ENCODE assay signal across 14 cellular contexts in the genomic region with DNA sequence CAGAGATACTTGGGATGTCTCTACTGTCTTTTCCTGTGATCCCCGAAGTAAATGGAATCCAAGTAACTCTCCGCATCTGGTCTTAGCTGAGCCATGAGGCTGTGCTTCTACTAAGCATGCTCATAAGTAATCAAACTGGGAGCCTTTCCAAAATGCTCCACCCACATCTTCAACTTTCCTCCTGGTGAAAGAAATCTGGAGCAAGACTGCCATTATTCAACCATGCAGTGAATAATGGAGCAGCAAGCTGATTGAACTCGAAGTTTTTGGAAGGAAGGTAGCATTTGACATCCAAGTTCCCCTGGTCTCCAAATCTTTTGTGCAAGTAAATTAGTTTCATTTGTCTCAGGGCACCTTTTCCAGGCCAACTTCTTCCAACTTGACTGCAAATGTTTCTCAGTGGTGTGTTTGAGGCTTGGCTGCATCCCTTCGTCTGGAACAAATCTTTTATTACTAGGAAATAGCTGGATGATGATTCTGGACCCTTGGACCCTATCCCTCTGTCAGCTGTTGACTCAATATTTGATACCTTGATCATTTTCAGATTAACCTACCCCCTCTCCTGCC. TPM values are rescaled to one million over a fixed set of nuclear protein-coding genes. Genes with fewer than 3 reads are reported as not detected.
DNase-seq lines count a peak whose midpoint lies in the region; ATAC-seq, FAIRE-seq and TF ChIP-seq lines count a peak whose summit lies in the region.
"Had no signal": no experiment of that assay in that cellular context is flagged by ENCODE, and none has a peak within 500 bp of the region (broad histone marks: within the 10 kb centered on the region; RNA-seq: fewer than 3 reads in every experiment).

No MANE protein-coding gene starts in this region.

- intact Hi-C loops in heart left ventricle (cut with DNase I) (no loop called here), pancreas (cut with DNase I) (no loop called here)

- in situ Hi-C loops in brain microvascular endothelial cell (cut with HindIII; ENCODE audit: low pct_ligation_motif_present, low sequenced_read_pairs), result no loop called here

- FAIRE-seq in pancreas (lab: Jason Lieb, UNC), result no peak
- FAIRE-seq: K562 had no signal

- peak; percentile 86 for DNase-seq in AG08395 (ENCODE audit: low spot score)
- DNase-seq in amniotic epithelial cell (ENCODE audit: low read depth), result peak; percentile 58
- DNase-seq in heart left ventricle, result peak in 4 of 5 donors; percentile 46 to 61 (median 52)
- DNase-seq in pancreas, result no peak
- DNase-seq in brain microvascular endothelial cell, result no peak
- DNase-seq in foreskin melanocyte, result no peak
- DNase-seq in activated CD4-positive, alpha-beta T cell treated with anti-CD3 and anti-CD28 coated beads for 4 hours, result no peak
- DNase-seq: activated B cell treated with CpG ODN at 0.5 μM for 24 hours, AML-193, GDM1, NCI-H2107 had no signal

- TF ChIP-seq CTCF in heart left ventricle (IDR thresholded peaks at IDR 0.05), result no peak
- TF ChIP-seq CTCF in pancreas (IDR thresholded peaks at IDR 0.05), result no peak
- no peak for TF ChIP-seq CTCF in brain microvascular endothelial cell (IDR thresholded peaks at IDR 0.05; ENCODE audit: low read depth, low read length, missing control alignments)

- H3K27ac ChIP-seq in heart left ventricle, result peak overlapping the region in 5 of 12 donors; percentile 13 to 70 (median 33)
- no peak overlapping the region for H3K27ac ChIP-seq in pancreas
- no peak overlapping the region for H3K27ac ChIP-seq in brain microvascular endothelial cell

- H3K4me3 ChIP-seq in heart left ventricle (no peak overlapping the region), pancreas (no peak overlapping the region), brain microvascular endothelial cell (ENCODE audit: low read depth, low read length) (no peak overlapping the region)
- H3K4me3 ChIP-seq: K562 had no signal

- H3K36me3 ChIP-seq in heart left ventricle (peaks cover 0 to 11% (median 0%) of the 10 kb centered on the region in 9 donors), pancreas (no peaks in the 10 kb centered on the region), brain microvascular endothelial cell (replicated peaks) (peaks cover 5% of the 10 kb centered on the region)

- H3K27me3 ChIP-seq in heart left ventricle, result no peaks in the 10 kb centered on the region
- no peaks in the 10 kb centered on the region for H3K27me3 ChIP-seq in pancreas
- no peaks in the 10 kb centered on the region for H3K27me3 ChIP-seq in brain microvascular endothelial cell (replicated peaks)

- ATAC-seq in heart left ventricle (peak; percentile 66 to 76 (median 69)), pancreas (peak in 3 of 4 donors; percentile 51 to 73 (median 59)), HG02588 (IDR thresholded peaks at IDR 0.05; ENCODE audit: unreplicated experiment) (no peak)
- ATAC-seq: activated T-helper 17 cell treated with anti-CD3 and anti-CD28 coated beads, Interleukin-2, amount 50 U/mL, for 72 hours; K562 had no signal

- H3K4me1 ChIP-seq in heart left ventricle (peaks cover 0 to 18% (median 5%) of the 10 kb centered on the region in 12 donors), pancreas (no peaks in the 10 kb centered on the region)

- WGBS in heart left ventricle, 4 donors, result 50 to 70% (median 68%) methylated on average over 4 of the region's 4 CpGs
- 78% methylated on average over 4 of the region's 4 CpGs for WGBS in pancreas, 2 donors

- no peak for TF ChIP-seq POLR2A in heart left ventricle (IDR thresholded peaks at IDR 0.05)

- no peaks in the 10 kb centered on the region for H3K9me3 ChIP-seq in heart left ventricle
- no peaks in the 10 kb centered on the region for H3K9me3 ChIP-seq in pancreas

RNA-seq across cellular contexts. Expression of a gene that starts 19.4 kb away (rescaled TPM):
- total RNA-seq in heart left ventricle, result 10 to 100 TPM; 12.7 to 35.2 (median 17.7) TPM
- 1 to 10 TPM; 3.4 to 5.1 TPM for polyA plus RNA-seq in heart left ventricle
- total RNA-seq in pancreas, result 1 to 10 TPM; 2.4 to 7.5 (median 4.2) TPM
- polyA plus RNA-seq in pancreas, result under 1 TPM; 0.19 to 0.87 TPM
- total RNA-seq: activated B cell treated with CpG ODN at 0.5 μM for 24 hours; activated T-helper 17 cell treated with anti-CD3 and anti-CD28 coated beads, Interleukin-2, amount 50 U/mL, for 72 hours had no signal

RNA-seq across cellular contexts. Expression of a gene that starts 59.0 kb away (rescaled TPM):
- 10 to 100 TPM; 13.6 to 26.0 (median 19.9) TPM for total RNA-seq in heart left ventricle
- polyA plus RNA-seq in heart left ventricle, result 10 to 100 TPM in 1 of 2 donors, 1 to 10 TPM in 1; 7.2 to 24.9 TPM
- total RNA-seq in pancreas, result 10 to 100 TPM in 2 of 6 donors, 1 to 10 TPM in 4; 5.5 to 13.4 (median 8.9) TPM
- 1 to 10 TPM; 4.1 to 7.1 TPM for polyA plus RNA-seq in pancreas

Comparison
In these comparisons a context has a peak if more than half of its experiments do, and no peak if none do; other contexts are left out.
1. DNase-seq: peak in AG08395 (single experiment), amniotic epithelial cell (single experiment) and heart left ventricle (4 of 5); none in pancreas (0 of 6), brain microvascular endothelial cell (single experiment), foreskin melanocyte (single experiment) and activated CD4-positive, alpha-beta T cell treated with anti-CD3 and anti-CD28 coated beads for 4 hours (0 of 2).